15 cellular contexts compared by ENCODE assay signal in genomic region chr16:8848231-8848938, GRCh38. TPM values are rescaled to one million over a fixed set of nuclear protein-coding genes. Genes with fewer than 3 reads are reported as not detected.
DNase-seq lines count a peak whose midpoint lies in the region; FAIRE-seq and TF ChIP-seq lines count a peak whose summit lies in the region.
"Had no signal": no experiment of that assay in that cellular context is flagged by ENCODE, and none has a peak within 500 bp of the region (broad histone marks: within the 10 kb centered on the region; RNA-seq: fewer than 3 reads in every experiment).

No MANE protein-coding gene starts in this region.

- peaks cover 73% of the 10 kb centered on the region for H3K36me3 Mint-ChIP-seq in Caco-2 (ENCODE audit: insufficient read depth, unreplicated experiment)

- H4K20me1 ChIP-seq in endothelial cell of umbilical vein (replicated peaks; ENCODE audit: control insufficient read depth, extremely low read depth, insufficient read depth, low read length) (no peaks in the 10 kb centered on the region), osteoblast (ENCODE audit: insufficient read depth, low read length) (peaks cover 37% of the 10 kb centered on the region)

- H3K4me1 ChIP-seq in Caco-2 (no peaks in the 10 kb centered on the region), endothelial cell of umbilical vein (ENCODE audit: control insufficient read depth, extremely low read depth, insufficient read depth, low read length) (peaks cover 23% of the 10 kb centered on the region), osteoblast (ENCODE audit: insufficient read depth, low read length) (peaks cover 26% of the 10 kb centered on the region)
- H3K4me1 ChIP-seq: parathyroid adenoma had no signal

- no peaks in the 10 kb centered on the region for H3K9me1 ChIP-seq in endothelial cell of umbilical vein (replicated peaks; ENCODE audit: control insufficient read depth, extremely low read depth, insufficient read depth, low read length)

- no peaks in the 10 kb centered on the region for H3K9me3 Mint-ChIP-seq in Caco-2 (ENCODE audit: unreplicated experiment)
- H3K9me3 Mint-ChIP-seq: activated naive CD8-positive, alpha-beta T cell treated with anti-CD3 and anti-CD28 coated beads, Interleukin-2, amount 50 U/mL, for 24 hours had no signal

- H3K9ac ChIP-seq in endothelial cell of umbilical vein (replicated peaks; ENCODE audit: extremely low read depth, insufficient read depth, low read length): no peak overlapping the region
- H3K9ac ChIP-seq: parathyroid adenoma had no signal

- no peaks in the 10 kb centered on the region for H3K27me3 Mint-ChIP-seq in Caco-2 (ENCODE audit: insufficient read depth, unreplicated experiment)
- H3K27me3 Mint-ChIP-seq: activated naive CD8-positive, alpha-beta T cell treated with anti-CD3 and anti-CD28 coated beads, Interleukin-2, amount 50 U/mL, for 24 hours had no signal

- H3K36me3 ChIP-seq in Caco-2 (ENCODE audit: control insufficient read depth, insufficient read depth, low read length) (peaks cover 7% of the 10 kb centered on the region; the same call in 1 of the 2 replicates), endothelial cell of umbilical vein (ENCODE audit: control insufficient read depth in 2 of 2, extremely low read depth in 1 of 2, insufficient read depth in 2 of 2, low read length in 2 of 2) (peaks cover 5 to 19% of the 10 kb centered on the region in 2 experiments), osteoblast (ENCODE audit: insufficient read depth, low read length) (peaks cover 66% of the 10 kb centered on the region)

- peak overlapping the region; percentile 24 for H3K27ac ChIP-seq in endothelial cell of umbilical vein (ENCODE audit: insufficient read depth, low read depth, low read length)
- peak overlapping the region; percentile 88 for H3K27ac ChIP-seq in osteoblast (ENCODE audit: low read depth, low read length)
- H3K27ac ChIP-seq: parathyroid adenoma, VCaP had no signal

- CTCF ChIA-PET in Caco-2 (lab: Charles Lee) (no interaction called here), endothelial cell of umbilical vein (lab: Charles Lee) (no interaction called here)

- FAIRE-seq in endothelial cell of umbilical vein (lab: Jason Lieb, UNC): no peak
- no peak for FAIRE-seq in D721Med (lab: Jason Lieb, UNC)

- POLR2A ChIA-PET in Caco-2 (lab: Charles Lee): no interaction called here
- POLR2A ChIA-PET in endothelial cell of umbilical vein (lab: Charles Lee): interaction anchor here (0.8 kb wide), 1 partner anchor 20 kb away, joined by 4 read pairs; the partner anchor contains the start of gene CARHSP1

- DNase-seq in Caco-2: no peak
- DNase-seq in NB4 (ENCODE audit: low read depth): peak; percentile 1
- DNase-seq in endothelial cell of umbilical vein (ENCODE audit: low read depth, low spot score): no peak
- DNase-seq in osteoblast (ENCODE audit: insufficient read length, low spot score, missing footprints): no peak
- DNase-seq in D721Med (ENCODE audit: insufficient read length, low spot score): no peak
- DNase-seq in GM20000 (ENCODE audit: low spot score): no peak
- DNase-seq in GM10266 (ENCODE audit: extremely low spot score): no peak
- no peak for DNase-seq in AML-193 (lab: John Stamatoyannopoulos, UW)
- DNase-seq: activated naive CD8-positive, alpha-beta T cell treated with anti-CD3 and anti-CD28 coated beads, Interleukin-2, amount 50 U/mL, for 24 hours; C1 segment of cervical spinal cord; cortex of kidney; NK-92 treated with Interleukin-12 subunit alpha and Interleukin-12 subunit beta, amount 100 ng/mL, for 24 hours; stimulated activated CD4-positive, alpha-beta T cell treated with anti-CD3 and anti-CD28 coated beads, Interleukin-1b, Interleukin-23, amount 100 ng/mL, for 48 hours had no signal

- H3K4me2 ChIP-seq in endothelial cell of umbilical vein (ENCODE audit: insufficient read depth, low read length): no peak overlapping the region
- peak overlapping the region; percentile 62 for H3K4me2 ChIP-seq in osteoblast (ENCODE audit: insufficient read depth, low read length)

- peaks cover 9% of the 10 kb centered on the region for H3K79me2 ChIP-seq in endothelial cell of umbilical vein (ENCODE audit: control insufficient read depth, insufficient read depth, low read length)
- H3K79me2 ChIP-seq in osteoblast (ENCODE audit: insufficient read depth, low read length): peaks cover 32% of the 10 kb centered on the region
- H3K79me2 ChIP-seq: parathyroid adenoma had no signal

- TF ChIP-seq CTCF in Caco-2 (IDR thresholded peaks at IDR 0.05; ENCODE audit: insufficient read depth in 1 of 2, low read depth in 1 of 2, low read length in 1 of 2, severe bottlenecking in 1 of 2, unreplicated experiment in 1 of 2) (no peak), NB4 (IDR thresholded peaks at IDR 0.05; ENCODE audit: low read depth, low read length) (no peak), endothelial cell of umbilical vein (IDR thresholded peaks at IDR 0.05; ENCODE audit: extremely low read depth in 1 of 2, insufficient read depth in 1 of 2, low read depth in 1 of 2, low read length in 2 of 2) (no peak), osteoblast (IDR thresholded peaks at IDR 0.05; ENCODE audit: extremely low read depth, low read depth, low read length) (no peak), D721Med (IDR thresholded peaks at IDR 0.05; ENCODE audit: insufficient read depth, missing control alignments) (no peak), GM20000 (IDR thresholded peaks at IDR 0.05; ENCODE audit: extremely low read depth, missing control alignments) (no peak), GM10266 (IDR thresholded peaks at IDR 0.05; ENCODE audit: control insufficient read depth, insufficient read depth, low read depth, missing control alignments) (no peak)

- H3K27me3 ChIP-seq in Caco-2 (replicated peaks; ENCODE audit: control insufficient read depth, insufficient read depth, low read length): no peaks in the 10 kb centered on the region
- no peaks in the 10 kb centered on the region for H3K27me3 ChIP-seq in endothelial cell of umbilical vein (ENCODE audit: control insufficient read depth in 2 of 2, insufficient read depth in 2 of 2, low read length in 2 of 2)
- H3K27me3 ChIP-seq in osteoblast (ENCODE audit: insufficient read depth, low read length): no peaks in the 10 kb centered on the region

- intact Hi-C loops in Caco-2 (cut with micrococcal nuclease; ENCODE audit: unreplicated experiment) (no loop called here), endothelial cell of umbilical vein (cut with micrococcal nuclease) (no loop called here)

- H2AFZ ChIP-seq in endothelial cell of umbilical vein (ENCODE audit: low read depth, low read length): no peak overlapping the region
- no peak overlapping the region for H2AFZ ChIP-seq in osteoblast (ENCODE audit: low read length)
- H2AFZ ChIP-seq: parathyroid adenoma had no signal

- BruUV-seq in Caco-2 (replicated peaks; lab: Mats Ljungman, UMichigan) (TSS peak; percentile 18), endothelial cell of umbilical vein (replicated peaks; lab: Mats Ljungman, UMichigan) (TSS peak; percentile 3)

- no peak for TF ChIP-seq POLR2A in NB4 (IDR thresholded peaks at IDR 0.05; ENCODE audit: extremely low read depth, insufficient read length)
- TF ChIP-seq POLR2A in endothelial cell of umbilical vein (IDR thresholded peaks at IDR 0.05; ENCODE audit: low read depth, low read length): no peak

- H3K9me3 ChIP-seq in Caco-2 (no peaks in the 10 kb centered on the region), endothelial cell of umbilical vein (replicated peaks; ENCODE audit: control insufficient read depth, insufficient read depth, low read length) (no peaks in the 10 kb centered on the region), osteoblast (ENCODE audit: low read depth, low read length) (no peaks in the 10 kb centered on the region)

- no peak overlapping the region for H3K4me3 Mint-ChIP-seq in Caco-2 (ENCODE audit: unreplicated experiment)
- H3K4me3 Mint-ChIP-seq: activated naive CD8-positive, alpha-beta T cell treated with anti-CD3 and anti-CD28 coated beads, Interleukin-2, amount 50 U/mL, for 24 hours had no signal

- H3K4me3 ChIP-seq in Caco-2 (ENCODE audit: low read depth, low read length): no peak overlapping the region
- no peak overlapping the region for H3K4me3 ChIP-seq in NB4 (ENCODE audit: low read depth, low read length)
- no peak overlapping the region for H3K4me3 ChIP-seq in endothelial cell of umbilical vein (replicated peaks in 1 of 3; ENCODE audit: insufficient read depth in 1 of 3, low read depth in 1 of 3, low read length in 3 of 3)
- no peak overlapping the region for H3K4me3 ChIP-seq in osteoblast (ENCODE audit: insufficient read depth, low read length)

- dilution Hi-C loops in endothelial cell of umbilical vein (cut with MboI; ENCODE audit: extremely low pct_ligation_motif_present, low sequenced_read_pairs): no loop called here

- H3K4me1 Mint-ChIP-seq in Caco-2 (ENCODE audit: low read depth, unreplicated experiment): peaks cover 7% of the 10 kb centered on the region

- H3K27ac Mint-ChIP-seq in Caco-2 (ENCODE audit: unreplicated experiment): no peak overlapping the region
- H3K27ac Mint-ChIP-seq: activated naive CD8-positive, alpha-beta T cell treated with anti-CD3 and anti-CD28 coated beads, Interleukin-2, amount 50 U/mL, for 24 hours had no signal

RNA-seq across cellular contexts. Expression of gene CARHSP1, which starts 20.4 kb away (rescaled TPM):
- total RNA-seq in Caco-2 (2022): 103 and 105 TPM in 2 replicates
- total RNA-seq in endothelial cell of umbilical vein: 69.2 and 72.5 TPM in 2 replicates
- polyA plus RNA-seq in endothelial cell of umbilical vein: 64.9 and 88.5 TPM in 2 replicates
- 61.1 and 74.8 TPM in 2 replicates for polyA plus RNA-seq in endothelial cell of umbilical vein (2011; cell fraction: cytosol; rRNA removed)
- polyA plus RNA-seq in endothelial cell of umbilical vein (2011; cell fraction: nucleus; rRNA removed): 28.6 and 35.8 TPM in 2 replicates
- 54.8 and 68.0 TPM in 2 replicates for polyA plus RNA-seq in endothelial cell of umbilical vein (2012)
- polyA minus RNA-seq in endothelial cell of umbilical vein: 56.8 and 88.0 TPM in 2 replicates
- 116 TPM for polyA minus RNA-seq in endothelial cell of umbilical vein (2011; cell fraction: cytosol; rRNA and poly(A)+ RNA removed)
- polyA minus RNA-seq in endothelial cell of umbilical vein (2011; cell fraction: nucleus; rRNA and poly(A)+ RNA removed): 7.9 and 9.0 TPM in 2 replicates
- 92.6 and 107 TPM in 2 replicates for total RNA-seq in osteoblast

RNA-seq across cellular contexts. Expression of gene LITAFD, which starts 33.8 kb away (rescaled TPM):
- not detected in 2 replicates for total RNA-seq in Caco-2 (2022)
- total RNA-seq in endothelial cell of umbilical vein: not detected in 2 replicates
- not detected in 2 replicates for polyA plus RNA-seq in endothelial cell of umbilical vein
- not detected in 2 replicates for polyA plus RNA-seq in endothelial cell of umbilical vein (2011; cell fraction: cytosol; rRNA removed)
- not detected in 2 replicates for polyA plus RNA-seq in endothelial cell of umbilical vein (2011; cell fraction: nucleus; rRNA removed)
- not detected in 2 replicates for polyA plus RNA-seq in endothelial cell of umbilical vein (2012)
- polyA minus RNA-seq in endothelial cell of umbilical vein: not detected in 2 replicates
- polyA minus RNA-seq in endothelial cell of umbilical vein (2011; cell fraction: cytosol; rRNA and poly(A)+ RNA removed): not detected
- not detected in 2 replicates for polyA minus RNA-seq in endothelial cell of umbilical vein (2011; cell fraction: nucleus; rRNA and poly(A)+ RNA removed)
- not detected in 2 replicates for total RNA-seq in osteoblast

RNA-seq across cellular contexts. Expression of gene PMM2, which starts 50.7 kb away (rescaled TPM):
- total RNA-seq in Caco-2 (2022) (66.3 and 69.0 TPM in 2 replicates), endothelial cell of umbilical vein (61.3 and 62.8 TPM in 2 replicates), osteoblast (39.5 and 42.7 TPM in 2 replicates)
- 27.5 and 29.0 TPM in 2 replicates for polyA plus RNA-seq in endothelial cell of umbilical vein
- polyA plus RNA-seq in endothelial cell of umbilical vein (2011; cell fraction: cytosol; rRNA removed): 35.6 and 36.0 TPM in 2 replicates
- 32.1 and 43.9 TPM in 2 replicates for polyA plus RNA-seq in endothelial cell of umbilical vein (2011; cell fraction: nucleus; rRNA removed)
- 47.6 and 49.5 TPM in 2 replicates for polyA plus RNA-seq in endothelial cell of umbilical vein (2012)
- 21.8 and 22.6 TPM in 2 replicates for polyA minus RNA-seq in endothelial cell of umbilical vein
- polyA minus RNA-seq in endothelial cell of umbilical vein (2011; cell fraction: cytosol; rRNA and poly(A)+ RNA removed): 14.1 TPM
- 32.0 and 44.8 TPM in 2 replicates for polyA minus RNA-seq in endothelial cell of umbilical vein (2011; cell fraction: nucleus; rRNA and poly(A)+ RNA removed)

RNA-seq across cellular contexts. Expression of gene TMEM186, which starts 50.9 kb away (rescaled TPM):
- total RNA-seq in Caco-2 (2022) (11.4 and 11.9 TPM in 2 replicates), endothelial cell of umbilical vein (8.3 and 9.6 TPM in 2 replicates), osteoblast (3.5 and 4.0 TPM in 2 replicates)
- 6.4 and 8.0 TPM in 2 replicates for polyA plus RNA-seq in endothelial cell of umbilical vein
- polyA plus RNA-seq in endothelial cell of umbilical vein (2011; cell fraction: cytosol; rRNA removed): 6.9 and 7.8 TPM in 2 replicates
- polyA plus RNA-seq in endothelial cell of umbilical vein (2011; cell fraction: nucleus; rRNA removed): 3.5 and 4.6 TPM in 2 replicates
- 10.1 and 11.9 TPM in 2 replicates for polyA plus RNA-seq in endothelial cell of umbilical vein (2012)
- 6.3 and 10.4 TPM in 2 replicates for polyA minus RNA-seq in endothelial cell of umbilical vein
- polyA minus RNA-seq in endothelial cell of umbilical vein (2011; cell fraction: cytosol; rRNA and poly(A)+ RNA removed): 2.3 TPM
- polyA minus RNA-seq in endothelial cell of umbilical vein (2011; cell fraction: nucleus; rRNA and poly(A)+ RNA removed): 1.2 and 2.1 TPM in 2 replicates
